8 cellular contexts compared by ENCODE assay signal in genomic region chr1:203340112-203340804, GRCh38. TPM values are rescaled to one million over a fixed set of nuclear protein-coding genes. Genes with fewer than 3 reads are reported as not detected.
A peak's percentile ranks its signal among the peaks of the same experiment; 100 is the strongest.
DNase-seq lines count a peak whose midpoint lies in the region; ATAC-seq, FAIRE-seq and TF ChIP-seq lines count a peak whose summit lies in the region.

No MANE protein-coding gene starts in this region.

- no peaks in the 10 kb centered on the region for H3K36me3 Mint-ChIP-seq in activated naive CD4-positive, alpha-beta T cell treated with anti-CD3 and anti-CD28 coated beads, Interleukin-2, amount 10 ng/mL, durations not matched to agents 7 days and 5 days

- DNase-seq in GM18507 (ENCODE audit: extremely low spot score, insufficient read length, low read depth) = peak; percentile 64
- peak; percentile 88 for DNase-seq in NCI-H1092 (lab: John Stamatoyannopoulos, UW)
- peak; percentile 79 to 92 for DNase-seq in SJCRH30
- DNase-seq in activated naive CD4-positive, alpha-beta T cell treated with anti-CD3 and anti-CD28 coated beads, Interleukin-2, amount 10 ng/mL, durations not matched to agents 7 days and 5 days = peak; percentile 73
- peak; percentile 87 for DNase-seq in germinal center (ENCODE audit: low spot score)
- peak; percentile 64 for DNase-seq in occipital lobe (lab: John Stamatoyannopoulos, UW)

- ATAC-seq in HG03442 (IDR thresholded peaks at IDR 0.05; ENCODE audit: unreplicated experiment) = no peak

- H3K27me3 ChIP-seq in SJCRH30 = peaks cover 5% of the 10 kb centered on the region; the same call in 1 of the 2 replicates

- FAIRE-seq in GM18507 (lab: Jason Lieb, UNC) = peak; percentile 77

- H3K36me3 ChIP-seq in SJCRH30 = no peaks in the 10 kb centered on the region

- H3K4me1 ChIP-seq in SJCRH30 = no peaks in the 10 kb centered on the region

- H3K27me3 Mint-ChIP-seq in activated naive CD4-positive, alpha-beta T cell treated with anti-CD3 and anti-CD28 coated beads, Interleukin-2, amount 10 ng/mL, durations not matched to agents 7 days and 5 days = peaks cover 52% of the 10 kb centered on the region

- TF ChIP-seq CTCF in 22Rv1 (IDR thresholded peaks at IDR 0.05) = peak; percentile 97

- CTCF ChIA-PET in activated naive CD4-positive, alpha-beta T cell treated with anti-CD3 and anti-CD28 coated beads, Interleukin-2, amount 10 ng/mL, durations not matched to agents 7 days and 5 days (lab: Charles Lee) = interaction anchor here (0.6 to 21.9 kb wide), 21 partner anchors 9 to 789 kb away, joined by 3 to 591 read pairs (median 5); partner anchors contain the start of genes BTG2 and OPTC

- H3K4me1 Mint-ChIP-seq in activated naive CD4-positive, alpha-beta T cell treated with anti-CD3 and anti-CD28 coated beads, Interleukin-2, amount 10 ng/mL, durations not matched to agents 7 days and 5 days = peaks cover 34% of the 10 kb centered on the region

- no peak overlapping the region for H3K4me3 ChIP-seq in SJCRH30

- no peak overlapping the region for H3K4me3 Mint-ChIP-seq in activated naive CD4-positive, alpha-beta T cell treated with anti-CD3 and anti-CD28 coated beads, Interleukin-2, amount 10 ng/mL, durations not matched to agents 7 days and 5 days

- H3K27ac Mint-ChIP-seq in activated naive CD4-positive, alpha-beta T cell treated with anti-CD3 and anti-CD28 coated beads, Interleukin-2, amount 10 ng/mL, durations not matched to agents 7 days and 5 days = no peak overlapping the region

- H3K9me3 ChIP-seq in SJCRH30 (replicated peaks) = no peaks in the 10 kb centered on the region

- H3K9me3 Mint-ChIP-seq in activated naive CD4-positive, alpha-beta T cell treated with anti-CD3 and anti-CD28 coated beads, Interleukin-2, amount 10 ng/mL, durations not matched to agents 7 days and 5 days = no peaks in the 10 kb centered on the region

- H3K27ac ChIP-seq in 22Rv1 (no peak overlapping the region), SJCRH30 (no peak overlapping the region)

RNA-seq across cellular contexts. Expression of gene FMOD, which starts 10.7 kb away (rescaled TPM):
- 7.5 and 7.6 TPM in 2 replicates for total RNA-seq in SJCRH30 (2014; rRNA removed; shearing (Covaris generic))
- total RNA-seq in occipital lobe = 1.1 TPM

RNA-seq across cellular contexts. Expression of gene BTG2, which starts 34.9 kb away (rescaled TPM):
- total RNA-seq in SJCRH30 (2014; rRNA removed; shearing (Covaris generic)) = 59.8 and 63.1 TPM in 2 replicates
- 13.9 TPM for total RNA-seq in occipital lobe
